Comparison of ENCODE assay signal across 1 cellular context in the genomic region with DNA sequence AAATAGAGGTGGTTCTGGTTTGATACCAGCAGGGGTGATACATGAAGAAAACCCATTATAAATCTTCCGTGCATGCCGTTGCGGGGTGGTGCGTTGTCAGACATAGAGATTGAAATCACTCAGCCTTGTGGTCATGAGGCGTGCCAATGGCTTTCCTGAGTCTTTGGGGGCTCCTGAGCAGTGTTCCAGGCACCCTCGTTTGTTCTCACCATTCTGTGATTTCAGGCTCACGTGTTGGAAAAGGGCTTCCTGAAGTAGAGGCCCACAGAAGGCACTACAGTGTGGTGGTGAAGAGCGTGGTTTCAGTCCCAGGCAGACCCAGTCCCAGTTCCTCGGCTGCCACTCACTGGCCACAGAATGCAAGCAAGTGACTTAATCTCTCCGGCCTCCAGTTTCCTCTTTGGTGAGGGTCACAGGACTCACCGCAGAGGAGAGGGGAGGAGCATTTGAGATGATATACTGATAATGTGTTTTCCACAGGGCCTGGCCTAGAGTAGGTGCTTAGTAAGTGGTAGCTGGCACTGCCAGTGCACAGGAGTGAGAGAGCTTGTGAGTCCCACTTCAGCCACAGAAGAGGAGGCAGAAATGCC.
TF ChIP-seq lines count a peak whose summit lies in the region.

No MANE protein-coding gene starts in this region.

TF ChIP-seq in HepG2, 621 proteins besides CTCF, POLR2A, EP300 and RAD21 (continued from another document and continues in another):
- TF ChIP-seq, protein P1, sequence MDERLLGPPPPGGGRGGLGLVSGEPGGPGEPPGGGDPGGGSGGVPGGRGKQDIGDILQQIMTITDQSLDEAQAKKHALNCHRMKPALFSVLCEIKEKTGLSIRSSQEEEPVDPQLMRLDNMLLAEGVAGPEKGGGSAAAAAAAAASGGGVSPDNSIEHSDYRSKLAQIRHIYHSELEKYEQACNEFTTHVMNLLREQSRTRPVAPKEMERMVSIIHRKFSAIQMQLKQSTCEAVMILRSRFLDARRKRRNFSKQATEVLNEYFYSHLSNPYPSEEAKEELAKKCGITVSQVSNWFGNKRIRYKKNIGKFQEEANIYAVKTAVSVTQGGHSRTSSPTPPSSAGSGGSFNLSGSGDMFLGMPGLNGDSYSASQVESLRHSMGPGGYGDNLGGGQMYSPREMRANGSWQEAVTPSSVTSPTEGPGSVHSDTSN (CRISPR knock-in tag; IDR thresholded peaks at IDR 0.05) = 0 out of 2 replicates have a peak, but pooled peaks have one; percentile 44
- TF ChIP-seq NFE2L1 (CRISPR knock-in tag; IDR thresholded peaks at IDR 0.05; ENCODE audit: borderline replicate concordance) (no peak), ZMYM3 (CRISPR knock-in tag; IDR thresholded peaks at IDR 0.05) (0 out of 2 replicates have a peak, but pooled peaks have one; percentile 18), ZNF644 (CRISPR knock-in tag; IDR thresholded peaks at IDR 0.05; ENCODE audit: low read depth) (peak; percentile 73; the same call in 1 of the 2 replicates), ARHGAP35 (CRISPR knock-in tag; IDR thresholded peaks at IDR 0.05; ENCODE audit: borderline replicate concordance) (no peak), SNAPC2 (CRISPR knock-in tag; IDR thresholded peaks at IDR 0.05) (no peak), ONECUT2 (CRISPR knock-in tag; IDR thresholded peaks at IDR 0.05) (no peak), ZNF607 (CRISPR knock-in tag; IDR thresholded peaks at IDR 0.05; ENCODE audit: borderline replicate concordance) (no peak), TRIM22 (IDR thresholded peaks at IDR 0.05) (no peak), THYN1 (CRISPR knock-in tag; IDR thresholded peaks at IDR 0.05; ENCODE audit: borderline replicate concordance, low read depth) (no peak), ZFP91 (CRISPR knock-in tag; IDR thresholded peaks at IDR 0.05; ENCODE audit: borderline replicate concordance) (peak; percentile 64), SOX6 (IDR thresholded peaks at IDR 0.05) (no peak), SOX6 (CRISPR knock-in tag; IDR thresholded peaks at IDR 0.05) (peak; percentile 25; the same call in 1 of the 2 replicates), SMAD3 (CRISPR knock-in tag; IDR thresholded peaks at IDR 0.05) (peak; percentile 64; the same call in 1 of the 2 replicates), KMT2B (CRISPR knock-in tag; IDR thresholded peaks at IDR 0.05) (no peak), ZNF891 (CRISPR knock-in tag; IDR thresholded peaks at IDR 0.05) (no peak), ZNF326 (CRISPR knock-in tag; IDR thresholded peaks at IDR 0.05; ENCODE audit: borderline replicate concordance) (no peak), ZFX (CRISPR knock-in tag; IDR thresholded peaks at IDR 0.05; ENCODE audit: low read depth) (peak; percentile 61), ZMYM4 (CRISPR knock-in tag; IDR thresholded peaks at IDR 0.05) (peak; percentile 58; the same call in 1 of the 2 replicates), ZNF496 (CRISPR knock-in tag; IDR thresholded peaks at IDR 0.05; ENCODE audit: insufficient replicate concordance) (no peak), ZBTB37 (CRISPR knock-in tag; IDR thresholded peaks at IDR 0.05) (no peak), ZNF780A (CRISPR knock-in tag; IDR thresholded peaks at IDR 0.05) (no peak), ZNF710 (CRISPR knock-in tag; IDR thresholded peaks at IDR 0.05; ENCODE audit: borderline replicate concordance) (no peak), MIXL1 (CRISPR knock-in tag; IDR thresholded peaks at IDR 0.05) (0 out of 2 replicates have a peak, but pooled peaks have one; percentile 55), CBFB (CRISPR knock-in tag; IDR thresholded peaks at IDR 0.05) (peak; percentile 31; the same call in 1 of the 2 replicates), ZNF580 (CRISPR knock-in tag; IDR thresholded peaks at IDR 0.05; ENCODE audit: borderline replicate concordance, low read depth) (peak; percentile 31; the same call in 1 of the 2 replicates), ZNF781 (CRISPR knock-in tag; IDR thresholded peaks at IDR 0.05; ENCODE audit: borderline replicate concordance, not compliant biosample characterization) (peak; percentile 21), HMG20A (CRISPR knock-in tag; IDR thresholded peaks at IDR 0.05; ENCODE audit: borderline replicate concordance) (peak; percentile 19; the same call in 1 of the 2 replicates), ZZZ3 (CRISPR knock-in tag; IDR thresholded peaks at IDR 0.05; ENCODE audit: borderline replicate concordance) (no peak), ZFP36L1 (CRISPR knock-in tag; IDR thresholded peaks at IDR 0.05) (0 out of 2 replicates have a peak, but pooled peaks have one; percentile 67), MNT (IDR thresholded peaks at IDR 0.05) (0 out of 2 replicates have a peak, but pooled peaks have one; percentile 9), KDM5B (CRISPR knock-in tag; IDR thresholded peaks at IDR 0.05; ENCODE audit: borderline replicate concordance) (peak; percentile 59), ELF1 (CRISPR knock-in tag; IDR thresholded peaks at IDR 0.05) (0 out of 2 replicates have a peak, but pooled peaks have one; percentile 22), MEF2D (CRISPR knock-in tag; IDR thresholded peaks at IDR 0.05) (peak; percentile 42; the same call in 1 of the 2 replicates), ZNF274 (CRISPR knock-in tag; IDR thresholded peaks at IDR 0.05) (0 out of 2 replicates have a peak, but pooled peaks have one; percentile 35), HDAC2 (CRISPR knock-in tag; IDR thresholded peaks at IDR 0.05) (peak; percentile 38; the same call in 1 of the 2 replicates)
- TF ChIP-seq, protein P2, sequence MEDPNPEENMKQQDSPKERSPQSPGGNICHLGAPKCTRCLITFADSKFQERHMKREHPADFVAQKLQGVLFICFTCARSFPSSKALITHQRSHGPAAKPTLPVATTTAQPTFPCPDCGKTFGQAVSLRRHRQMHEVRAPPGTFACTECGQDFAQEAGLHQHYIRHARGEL (CRISPR knock-in tag; IDR thresholded peaks at IDR 0.05) = no peak
- TF ChIP-seq, protein P3, sequence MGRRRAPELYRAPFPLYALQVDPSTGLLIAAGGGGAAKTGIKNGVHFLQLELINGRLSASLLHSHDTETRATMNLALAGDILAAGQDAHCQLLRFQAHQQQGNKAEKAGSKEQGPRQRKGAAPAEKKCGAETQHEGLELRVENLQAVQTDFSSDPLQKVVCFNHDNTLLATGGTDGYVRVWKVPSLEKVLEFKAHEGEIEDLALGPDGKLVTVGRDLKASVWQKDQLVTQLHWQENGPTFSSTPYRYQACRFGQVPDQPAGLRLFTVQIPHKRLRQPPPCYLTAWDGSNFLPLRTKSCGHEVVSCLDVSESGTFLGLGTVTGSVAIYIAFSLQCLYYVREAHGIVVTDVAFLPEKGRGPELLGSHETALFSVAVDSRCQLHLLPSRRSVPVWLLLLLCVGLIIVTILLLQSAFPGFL (CRISPR knock-in tag; IDR thresholded peaks at IDR 0.05) = no peak
- TF ChIP-seq, protein P4, sequence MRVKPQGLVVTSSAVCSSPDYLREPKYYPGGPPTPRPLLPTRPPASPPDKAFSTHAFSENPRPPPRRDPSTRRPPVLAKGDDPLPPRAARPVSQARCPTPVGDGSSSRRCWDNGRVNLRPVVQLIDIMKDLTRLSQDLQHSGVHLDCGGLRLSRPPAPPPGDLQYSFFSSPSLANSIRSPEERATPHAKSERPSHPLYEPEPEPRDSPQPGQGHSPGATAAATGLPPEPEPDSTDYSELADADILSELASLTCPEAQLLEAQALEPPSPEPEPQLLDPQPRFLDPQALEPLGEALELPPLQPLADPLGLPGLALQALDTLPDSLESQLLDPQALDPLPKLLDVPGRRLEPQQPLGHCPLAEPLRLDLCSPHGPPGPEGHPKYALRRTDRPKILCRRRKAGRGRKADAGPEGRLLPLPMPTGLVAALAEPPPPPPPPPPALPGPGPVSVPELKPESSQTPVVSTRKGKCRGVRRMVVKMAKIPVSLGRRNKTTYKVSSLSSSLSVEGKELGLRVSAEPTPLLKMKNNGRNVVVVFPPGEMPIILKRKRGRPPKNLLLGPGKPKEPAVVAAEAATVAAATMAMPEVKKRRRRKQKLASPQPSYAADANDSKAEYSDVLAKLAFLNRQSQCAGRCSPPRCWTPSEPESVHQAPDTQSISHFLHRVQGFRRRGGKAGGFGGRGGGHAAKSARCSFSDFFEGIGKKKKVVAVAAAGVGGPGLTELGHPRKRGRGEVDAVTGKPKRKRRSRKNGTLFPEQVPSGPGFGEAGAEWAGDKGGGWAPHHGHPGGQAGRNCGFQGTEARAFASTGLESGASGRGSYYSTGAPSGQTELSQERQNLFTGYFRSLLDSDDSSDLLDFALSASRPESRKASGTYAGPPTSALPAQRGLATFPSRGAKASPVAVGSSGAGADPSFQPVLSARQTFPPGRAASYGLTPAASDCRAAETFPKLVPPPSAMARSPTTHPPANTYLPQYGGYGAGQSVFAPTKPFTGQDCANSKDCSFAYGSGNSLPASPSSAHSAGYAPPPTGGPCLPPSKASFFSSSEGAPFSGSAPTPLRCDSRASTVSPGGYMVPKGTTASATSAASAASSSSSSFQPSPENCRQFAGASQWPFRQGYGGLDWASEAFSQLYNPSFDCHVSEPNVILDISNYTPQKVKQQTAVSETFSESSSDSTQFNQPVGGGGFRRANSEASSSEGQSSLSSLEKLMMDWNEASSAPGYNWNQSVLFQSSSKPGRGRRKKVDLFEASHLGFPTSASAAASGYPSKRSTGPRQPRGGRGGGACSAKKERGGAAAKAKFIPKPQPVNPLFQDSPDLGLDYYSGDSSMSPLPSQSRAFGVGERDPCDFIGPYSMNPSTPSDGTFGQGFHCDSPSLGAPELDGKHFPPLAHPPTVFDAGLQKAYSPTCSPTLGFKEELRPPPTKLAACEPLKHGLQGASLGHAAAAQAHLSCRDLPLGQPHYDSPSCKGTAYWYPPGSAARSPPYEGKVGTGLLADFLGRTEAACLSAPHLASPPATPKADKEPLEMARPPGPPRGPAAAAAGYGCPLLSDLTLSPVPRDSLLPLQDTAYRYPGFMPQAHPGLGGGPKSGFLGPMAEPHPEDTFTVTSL (CRISPR knock-in tag; IDR thresholded peaks at IDR 0.05; ENCODE audit: borderline replicate concordance) = 0 out of 2 replicates have a peak, but pooled peaks have one; percentile 22
